Comparison of ENCODE assay signal across 8 cellular contexts in genomic region chr17:1487939-1488825, GRCh38. TPM values are rescaled to one million over a fixed set of nuclear protein-coding genes. Genes with fewer than 3 reads are reported as not detected.
DNase-seq lines count a peak whose midpoint lies in the region; ATAC-seq and TF ChIP-seq lines count a peak whose summit lies in the region.

No MANE protein-coding gene starts in this region.

- H3K36me3 ChIP-seq in lower lobe of right lung (peaks cover 10% of the 10 kb centered on the region), HAP-1 (replicated peaks) (peaks cover 6% of the 10 kb centered on the region)

- DNase-seq in AG20443 (ENCODE audit: low spot score) (peak; percentile 95), NCI-H226 (peak; percentile 90), lower lobe of right lung (peak; percentile 88), HAP-1 (ENCODE audit: low spot score in 2 of 2) (no peak)
- DNase-seq in activated CD8-positive, alpha-beta memory T cell treated with anti-CD3 and anti-CD28 coated beads for 4 hours (ENCODE audit: low read depth in 2 of 2) = peak; percentile 36 to 45
- peak; percentile 70 for DNase-seq in effector CD8-positive, alpha-beta T cell (lab: John Stamatoyannopoulos, UW)
- peak; percentile 58 to 70 for DNase-seq in stimulated activated CD4-positive, alpha-beta T cell treated with anti-CD3 and anti-CD28 coated beads, Interleukin-4, amount 100 ng/mL, for 4 hours

- in situ Hi-C loops in HAP-1 (cut with MboI; ENCODE audit: low sequenced_read_pairs) = no loop called here

- H3K4me3 ChIP-seq in lower lobe of right lung = peak overlapping the region; percentile 61
- no peak overlapping the region for H3K4me3 ChIP-seq in HAP-1

- H3K27me3 ChIP-seq in lower lobe of right lung (ENCODE audit: low read depth) (no peaks in the 10 kb centered on the region), HAP-1 (ENCODE audit: low read depth) (no peaks in the 10 kb centered on the region)

- peaks cover 68% of the 10 kb centered on the region for H3K4me1 ChIP-seq in lower lobe of right lung
- peaks cover 5% of the 10 kb centered on the region; the same call in 1 of the 2 replicates for H3K4me1 ChIP-seq in HAP-1

- peak; percentile 29 for ATAC-seq in GM21423 (IDR thresholded peaks at IDR 0.05; ENCODE audit: unreplicated experiment)
- ATAC-seq in lower lobe of right lung = peak; percentile 73 to 80

- intact Hi-C loops in lower lobe of right lung (cut with DNase I) = no loop called here

- peak overlapping the region; percentile 95 for H3K27ac ChIP-seq in lower lobe of right lung

- H3K9me3 ChIP-seq in lower lobe of right lung (no peaks in the 10 kb centered on the region), HAP-1 (no peaks in the 10 kb centered on the region)

- TF ChIP-seq CTCF in lower lobe of right lung (IDR thresholded peaks at IDR 0.05) = no peak

RNA-seq across cellular contexts. Expression of gene MYO1C, which starts 4.3 kb away (rescaled TPM):
- 213 TPM for total RNA-seq in lower lobe of right lung

RNA-seq across cellular contexts. Expression of gene INPP5K, which starts 28.2 kb away (rescaled TPM):
- total RNA-seq in lower lobe of right lung = 57.9 TPM

RNA-seq across cellular contexts. Expression of gene CRK, which starts 32.1 kb away (rescaled TPM):
- 66.2 TPM for total RNA-seq in lower lobe of right lung

Comparison
In these comparisons a context has a peak if more than half of its experiments do, and no peak if none do; other contexts are left out.
1. DNase-seq: peak in AG20443 (single experiment), NCI-H226 (single experiment), activated CD8-positive, alpha-beta memory T cell treated with anti-CD3 and anti-CD28 coated beads for 4 hours (2 of 2), effector CD8-positive, alpha-beta T cell (single experiment), lower lobe of right lung (single experiment) and stimulated activated CD4-positive, alpha-beta T cell treated with anti-CD3 and anti-CD28 coated beads, Interleukin-4, amount 100 ng/mL, for 4 hours (2 of 2); none in HAP-1 (0 of 2).